2 cellular contexts compared by ENCODE assay signal in genomic region chr1:98305362-98305761, GRCh38.
TF ChIP-seq lines count a peak whose summit lies in the region.

No MANE protein-coding gene starts in this region.

TF ChIP-seq in HepG2, 621 proteins besides CTCF, POLR2A, EP300 and RAD21 (continued from another document):
- peak; percentile 72 for TF ChIP-seq ATF7 (IDR thresholded peaks at IDR 0.05)
- no peak for TF ChIP-seq ATF7 (CRISPR knock-in tag; IDR thresholded peaks at IDR 0.05)
- no peak for TF ChIP-seq ZNF543 (CRISPR knock-in tag; IDR thresholded peaks at IDR 0.05)
- TF ChIP-seq CREB1 (IDR thresholded peaks at IDR 0.05): 0 out of 2 replicates have a peak, but pooled peaks have one; percentile 15
- no peak for TF ChIP-seq CREB1 (CRISPR knock-in tag; IDR thresholded peaks at IDR 0.05)
- TF ChIP-seq PHB2 (IDR thresholded peaks at IDR 0.05; ENCODE audit: partially characterized antibody): no peak
- TF ChIP-seq, protein P1, sequence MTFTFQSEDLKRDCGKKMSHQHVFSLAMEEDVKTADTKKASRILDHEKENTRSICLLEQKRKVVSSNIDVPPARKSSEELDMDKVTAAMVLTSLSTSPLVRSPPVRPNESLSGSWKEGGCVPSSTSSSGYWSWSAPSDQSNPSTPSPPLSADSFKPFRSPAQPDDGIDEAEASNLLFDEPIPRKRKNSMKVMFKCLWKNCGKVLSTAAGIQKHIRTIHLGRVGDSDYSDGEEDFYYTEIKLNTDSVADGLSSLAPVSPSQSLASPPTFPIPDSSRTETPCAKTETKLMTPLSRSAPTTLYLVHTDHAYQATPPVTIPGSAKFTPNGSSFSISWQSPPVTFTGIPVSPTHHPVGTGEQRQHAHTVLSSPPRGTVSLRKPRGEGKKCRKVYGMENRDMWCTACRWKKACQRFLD (CRISPR knock-in tag; IDR thresholded peaks at IDR 0.05; ENCODE audit: borderline replicate concordance): no peak
- no peak for TF ChIP-seq ZNF331 (CRISPR knock-in tag; IDR thresholded peaks at IDR 0.05)
- peak in 1 of 2 experiments; percentile 54; a peak in 2 of 4 replicates for TF ChIP-seq MAFK (conservative IDR thresholded peaks at IDR 0.05 in 1 of 2, IDR thresholded peaks at IDR 0.05 in 1 of 2; ENCODE audit: low read length in 2 of 2)
- no peak for TF ChIP-seq PRPF4 (IDR thresholded peaks at IDR 0.05; ENCODE audit: low read depth, low read length, poor library complexity, severe bottlenecking)
- no peak for TF ChIP-seq ETV6 (CRISPR knock-in tag; conservative IDR thresholded peaks at IDR 0.05)
- no peak for TF ChIP-seq NRL (CRISPR knock-in tag; IDR thresholded peaks at IDR 0.05; ENCODE audit: borderline replicate concordance)
- TF ChIP-seq ZNF800 (CRISPR knock-in tag; IDR thresholded peaks at IDR 0.05): no peak
- TF ChIP-seq ZNF317 (CRISPR knock-in tag; IDR thresholded peaks at IDR 0.05): no peak
- TF ChIP-seq PBX2 (CRISPR knock-in tag; IDR thresholded peaks at IDR 0.05): no peak
- no peak for TF ChIP-seq ZNF703 (CRISPR knock-in tag; IDR thresholded peaks at IDR 0.05; ENCODE audit: borderline replicate concordance)

TF ChIP-seq in HEK293, 187 proteins besides CTCF, POLR2A, EP300 and RAD21 (continued from another document):
- TF ChIP-seq PRDM2 (tag by site-specific recombination; IDR thresholded peaks at IDR 0.05; ENCODE audit: borderline replicate concordance) (no peak), ZNF664 (tag by site-specific recombination; IDR thresholded peaks at IDR 0.05) (no peak), ATF2 (tag by site-specific recombination; IDR thresholded peaks at IDR 0.05; ENCODE audit: low read depth) (peak; percentile 72), KLF7 (tag by site-specific recombination; IDR thresholded peaks at IDR 0.05; ENCODE audit: borderline replicate concordance) (no peak)
TF ChIP-seq in HEK293: peak in this region for 1.
